ENCODE assay signal across 9 cellular contexts in genomic region chr19:50604264-50605073, GRCh38. TPM values are rescaled to one million over a fixed set of nuclear protein-coding genes. Genes with fewer than 3 reads are reported as not detected.
"Had no signal": no experiment of that assay in that cellular context is flagged by ENCODE, and none has a peak within 500 bp of the region (broad histone marks: within the 10 kb centered on the region; RNA-seq: fewer than 3 reads in every experiment).

No MANE protein-coding gene starts in this region.

RNA-seq across cellular contexts. Expression of gene SYT3, which starts 35.2 kb away (rescaled TPM):
- total RNA-seq: activated CD4-positive, alpha-beta memory T cell treated with anti-CD3 and anti-CD28 coated beads for 36 hours; activated naive CD4-positive, alpha-beta T cell treated with anti-CD3 and anti-CD28 coated beads for 36 hours; activated T-helper 2 cell treated with anti-CD3 and anti-CD28 coated beads, Interferon-gamma antibody, Interleukin-2, Interleukin-4, amounts not matched to agents 10 μg/mL and 5 μg/mL and 100 μg/mL, durations not matched to agents 14 hours and 24 hours and 36 hours; astrocyte; cardiac septum; epithelial cell of proximal tubule; skeletal muscle tissue had no signal

RNA-seq across cellular contexts. Expression of gene LRRC4B, which starts 36.2 kb away (rescaled TPM):
- total RNA-seq: activated CD4-positive, alpha-beta memory T cell treated with anti-CD3 and anti-CD28 coated beads for 36 hours; activated naive CD4-positive, alpha-beta T cell treated with anti-CD3 and anti-CD28 coated beads for 36 hours; activated T-helper 2 cell treated with anti-CD3 and anti-CD28 coated beads, Interferon-gamma antibody, Interleukin-2, Interleukin-4, amounts not matched to agents 10 μg/mL and 5 μg/mL and 100 μg/mL, durations not matched to agents 14 hours and 24 hours and 36 hours; astrocyte had no signal

RNA-seq across cellular contexts. Expression of gene C19orf81, which starts 44.8 kb away (rescaled TPM):
- total RNA-seq: activated T-helper 2 cell treated with anti-CD3 and anti-CD28 coated beads, Interferon-gamma antibody, Interleukin-2, Interleukin-4, amounts not matched to agents 10 μg/mL and 5 μg/mL and 100 μg/mL, durations not matched to agents 14 hours and 24 hours and 36 hours; astrocyte; frontal cortex; skeletal muscle tissue; temporal lobe had no signal
